Comparison of ENCODE assay signal across 16 cellular contexts in genomic region chr3:152446495-152446894, GRCh38.
DNase-seq lines count a peak whose midpoint lies in the region; ATAC-seq and TF ChIP-seq lines count a peak whose summit lies in the region.
"Had no signal": no experiment of that assay in that cellular context is flagged by ENCODE, and none has a peak within 500 bp of the region (broad histone marks: within the 10 kb centered on the region; RNA-seq: fewer than 3 reads in every experiment).

No MANE protein-coding gene starts in this region.

- H3K36me3 Mint-ChIP-seq in stimulated activated naive CD8-positive, alpha-beta T cell treated with anti-CD3 and anti-CD28 coated beads, Interleukin-15, Interleukin-2, amounts not matched to agents 100 ng/mL and 50 ng/mL, for 24 hours (ENCODE audit: low read depth) = peaks cover 58% of the 10 kb centered on the region
- H3K36me3 Mint-ChIP-seq in activated naive CD8-positive, alpha-beta T cell treated with anti-CD3 and anti-CD28 coated beads, Interleukin-2, amount 50 U/mL, for 24 hours (ENCODE audit: low read depth) = peaks cover 41% of the 10 kb centered on the region
- no peaks in the 10 kb centered on the region for H3K36me3 Mint-ChIP-seq in natural killer cell

- H3K9me3 Mint-ChIP-seq in stimulated activated naive CD8-positive, alpha-beta T cell treated with anti-CD3 and anti-CD28 coated beads, Interleukin-15, Interleukin-2, amounts not matched to agents 100 ng/mL and 50 ng/mL, for 24 hours = no peaks in the 10 kb centered on the region
- no peaks in the 10 kb centered on the region for H3K9me3 Mint-ChIP-seq in stimulated activated naive CD8-positive, alpha-beta T cell treated with anti-CD3 and anti-CD28 coated beads, Interleukin-15, amount 100 ng/mL, for 72 hours
- no peaks in the 10 kb centered on the region for H3K9me3 Mint-ChIP-seq in activated naive CD8-positive, alpha-beta T cell treated with anti-CD3 and anti-CD28 coated beads, Interleukin-2, amount 50 U/mL, for 24 hours
- H3K9me3 Mint-ChIP-seq in natural killer cell = no peaks in the 10 kb centered on the region
- H3K9me3 Mint-ChIP-seq: activated B cell treated with CpG ODN at 0.5 μM for 24 hours, H9 had no signal

- no peak for TF ChIP-seq CTCF in natural killer cell (IDR thresholded peaks at IDR 0.05)

- no peak for ATAC-seq in stimulated activated naive CD8-positive, alpha-beta T cell treated with anti-CD3 and anti-CD28 coated beads, Interleukin-15, amount 100 ng/mL, for 72 hours
- ATAC-seq in activated naive CD8-positive, alpha-beta T cell treated with anti-CD3 and anti-CD28 coated beads, Interleukin-2, amount 50 U/mL, for 24 hours = no peak
- ATAC-seq in natural killer cell = no peak
- no peak for ATAC-seq in HG03460 (IDR thresholded peaks at IDR 0.05; ENCODE audit: unreplicated experiment)
- no peak for ATAC-seq in GM18498 (IDR thresholded peaks at IDR 0.05; ENCODE audit: unreplicated experiment)
- ATAC-seq in GM19035 (IDR thresholded peaks at IDR 0.05; ENCODE audit: unreplicated experiment) = no peak
- ATAC-seq: foreskin keratinocyte, right cardiac atrium had no signal

- H3K27ac Mint-ChIP-seq in stimulated activated naive CD8-positive, alpha-beta T cell treated with anti-CD3 and anti-CD28 coated beads, Interleukin-15, Interleukin-2, amounts not matched to agents 100 ng/mL and 50 ng/mL, for 24 hours = peak overlapping the region; percentile 49
- peak overlapping the region in 1 of 2 donors; percentile 59 for H3K27ac Mint-ChIP-seq in stimulated activated naive CD8-positive, alpha-beta T cell treated with anti-CD3 and anti-CD28 coated beads, Interleukin-15, amount 100 ng/mL, for 72 hours
- H3K27ac Mint-ChIP-seq in activated naive CD8-positive, alpha-beta T cell treated with anti-CD3 and anti-CD28 coated beads, Interleukin-2, amount 50 U/mL, for 24 hours = peak overlapping the region; percentile 31
- H3K27ac Mint-ChIP-seq in natural killer cell = peak overlapping the region; percentile 84 to 85

- no peak for DNase-seq in stimulated activated naive CD8-positive, alpha-beta T cell treated with anti-CD3 and anti-CD28 coated beads, Interleukin-15, amount 100 ng/mL, for 72 hours
- no peak for DNase-seq in activated naive CD8-positive, alpha-beta T cell treated with anti-CD3 and anti-CD28 coated beads, Interleukin-2, amount 50 U/mL, for 24 hours
- no peak for DNase-seq in natural killer cell
- DNase-seq: activated B cell treated with CpG ODN at 0.5 μM for 24 hours; activated naive CD4-positive, alpha-beta T cell; brain microvascular endothelial cell; foreskin keratinocyte; H9; NCI-H1105; NCI-H526; SHP77 had no signal

- H3K4me1 Mint-ChIP-seq in stimulated activated naive CD8-positive, alpha-beta T cell treated with anti-CD3 and anti-CD28 coated beads, Interleukin-15, Interleukin-2, amounts not matched to agents 100 ng/mL and 50 ng/mL, for 24 hours (ENCODE audit: low read depth) = peaks cover 66% of the 10 kb centered on the region
- H3K4me1 Mint-ChIP-seq in stimulated activated naive CD8-positive, alpha-beta T cell treated with anti-CD3 and anti-CD28 coated beads, Interleukin-15, amount 100 ng/mL, for 72 hours = peaks cover 60% of the 10 kb centered on the region
- peaks cover 66% of the 10 kb centered on the region for H3K4me1 Mint-ChIP-seq in activated naive CD8-positive, alpha-beta T cell treated with anti-CD3 and anti-CD28 coated beads, Interleukin-2, amount 50 U/mL, for 24 hours
- H3K4me1 Mint-ChIP-seq in natural killer cell = peaks cover 58 to 62% of the 10 kb centered on the region in 2 donors

- H3K27me3 Mint-ChIP-seq in stimulated activated naive CD8-positive, alpha-beta T cell treated with anti-CD3 and anti-CD28 coated beads, Interleukin-15, Interleukin-2, amounts not matched to agents 100 ng/mL and 50 ng/mL, for 24 hours = no peaks in the 10 kb centered on the region
- no peaks in the 10 kb centered on the region for H3K27me3 Mint-ChIP-seq in stimulated activated naive CD8-positive, alpha-beta T cell treated with anti-CD3 and anti-CD28 coated beads, Interleukin-15, amount 100 ng/mL, for 72 hours
- no peaks in the 10 kb centered on the region for H3K27me3 Mint-ChIP-seq in activated naive CD8-positive, alpha-beta T cell treated with anti-CD3 and anti-CD28 coated beads, Interleukin-2, amount 50 U/mL, for 24 hours
- H3K27me3 Mint-ChIP-seq in natural killer cell (ENCODE audit: low read depth in 2 of 2) = no peaks in the 10 kb centered on the region
- H3K27me3 Mint-ChIP-seq: activated B cell treated with CpG ODN at 0.5 μM for 24 hours had no signal

- intact Hi-C loops in natural killer cell (cut with micrococcal nuclease) = loop anchor here (10.0 kb wide), 1 partner anchor 122 kb away; no protein-coding TSS in a partner anchor

- H3K4me3 Mint-ChIP-seq in stimulated activated naive CD8-positive, alpha-beta T cell treated with anti-CD3 and anti-CD28 coated beads, Interleukin-15, Interleukin-2, amounts not matched to agents 100 ng/mL and 50 ng/mL, for 24 hours = no peak overlapping the region
- H3K4me3 Mint-ChIP-seq in stimulated activated naive CD8-positive, alpha-beta T cell treated with anti-CD3 and anti-CD28 coated beads, Interleukin-15, amount 100 ng/mL, for 72 hours = no peak overlapping the region
- no peak overlapping the region for H3K4me3 Mint-ChIP-seq in activated naive CD8-positive, alpha-beta T cell treated with anti-CD3 and anti-CD28 coated beads, Interleukin-2, amount 50 U/mL, for 24 hours
- no peak overlapping the region for H3K4me3 Mint-ChIP-seq in natural killer cell
- H3K4me3 Mint-ChIP-seq: activated B cell treated with CpG ODN at 0.5 μM for 24 hours, H9 had no signal
